In genomic region chr1:156259805-156260204, GRCh38 we compare ENCODE assay signal across 11 cellular contexts. TPM values are rescaled to one million over a fixed set of nuclear protein-coding genes. Genes with fewer than 3 reads are reported as not detected.
DNase-seq lines count a peak whose midpoint lies in the region; ATAC-seq and TF ChIP-seq lines count a peak whose summit lies in the region.
"Had no signal": no experiment of that assay in that cellular context is flagged by ENCODE, and none has a peak within 500 bp of the region (broad histone marks: within the 10 kb centered on the region; RNA-seq: fewer than 3 reads in every experiment).

No MANE protein-coding gene starts in this region.

- H3K27ac ChIP-seq in caudate nucleus (ENCODE audit: low read depth, low read length) (peak overlapping the region; percentile 78), aorta (ENCODE audit: low read depth in 1 of 2, low read length in 2 of 2) (no peak overlapping the region), PC-9 (no peak overlapping the region)

- CTCF ChIA-PET in PC-9 (lab: Charles Lee) = no interaction called here

- peak; percentile 78 for DNase-seq in BE2C
- DNase-seq in HT-29 (ENCODE audit: low spot score) = peak; percentile 22
- peak in 27 of 61 donors; percentile 12 to 63 (median 29) for DNase-seq in caudate nucleus (lab: John Stamatoyannopoulos, UW)
- peak; percentile 28 to 34 for DNase-seq in lung microvascular endothelial cell (ENCODE audit: low read depth in 2 of 2)
- no peak for DNase-seq in aorta
- no peak for DNase-seq in left ventricle myocardium superior
- no peak for DNase-seq in PC-9
- no peak for DNase-seq in NCI-H446 (lab: John Stamatoyannopoulos, UW)
- DNase-seq: activated CD4-positive, alpha-beta T cell treated with anti-CD3 and anti-CD28 coated beads, Interleukin-2, amount 50 U/mL, for 4 hours; NCI-H2107; T-helper 1 cell had no signal

- BruUV-seq in PC-9 (replicated peaks; lab: Mats Ljungman, UMichigan) = no TSS peak

- peaks cover 23% of the 10 kb centered on the region for H3K4me1 ChIP-seq in BE2C
- H3K4me1 ChIP-seq in aorta (ENCODE audit: control insufficient read depth in 1 of 2, insufficient read depth in 2 of 2, low read length in 2 of 2) = no peaks in the 10 kb centered on the region
- H3K4me1 ChIP-seq in PC-9 (replicated peaks; ENCODE audit: insufficient read depth) = no peaks in the 10 kb centered on the region

- intact Hi-C loops in aorta (cut with DNase I) = no loop called here
- intact Hi-C loops in left ventricle myocardium superior (cut with micrococcal nuclease) = no loop called here
- intact Hi-C loops in PC-9 (cut with micrococcal nuclease; ENCODE audit: unreplicated experiment) = no loop called here

- TF ChIP-seq CTCF in BE2C (IDR thresholded peaks at IDR 0.05; ENCODE audit: low read depth, low read length) = peak; percentile 71
- TF ChIP-seq CTCF in PC-9 (conservative IDR thresholded peaks at IDR 0.05) = no peak

- 76 to 81% methylated on average over 3 of the region's 3 CpGs for WGBS in aorta, 2 donors

- no peaks in the 10 kb centered on the region for H3K9me2 ChIP-seq in PC-9 (ENCODE audit: insufficient read depth)

- no peak overlapping the region for H2AFZ ChIP-seq in PC-9

- H3K27me3 ChIP-seq in BE2C = no peaks in the 10 kb centered on the region
- no peaks in the 10 kb centered on the region for H3K27me3 ChIP-seq in aorta (ENCODE audit: control insufficient read depth in 1 of 2, insufficient read depth in 2 of 2, low read length in 1 of 2)
- no peaks in the 10 kb centered on the region for H3K27me3 ChIP-seq in PC-9 (ENCODE audit: insufficient read depth, low read depth)

- peaks cover 9% of the 10 kb centered on the region; the same call in 1 of the 2 replicates for H4K20me1 ChIP-seq in PC-9 (ENCODE audit: insufficient read depth)

- POLR2A ChIA-PET in PC-9 (lab: Charles Lee; ENCODE audit: unreplicated experiment) = no interaction called here

- no peak for ATAC-seq in aorta (ENCODE audit: low FRiP score)
- no peak for ATAC-seq in left ventricle myocardium superior

- H3K79me2 ChIP-seq in PC-9 (ENCODE audit: low read depth) = no peaks in the 10 kb centered on the region

- peaks cover 87% of the 10 kb centered on the region for H3K36me3 ChIP-seq in BE2C
- peaks cover 11 to 27% of the 10 kb centered on the region in 2 donors for H3K36me3 ChIP-seq in aorta (ENCODE audit: control insufficient read depth in 1 of 2, insufficient read depth in 2 of 2, low read length in 1 of 2)
- peaks cover 20% of the 10 kb centered on the region for H3K36me3 ChIP-seq in PC-9 (ENCODE audit: low read depth)

- H3K9me3 ChIP-seq in BE2C (no peaks in the 10 kb centered on the region), aorta (ENCODE audit: control insufficient read depth, low read length) (no peaks in the 10 kb centered on the region), PC-9 (ENCODE audit: insufficient read depth, low read depth) (no peaks in the 10 kb centered on the region)

- H3K4me2 ChIP-seq in PC-9 = no peak overlapping the region

- H3F3A ChIP-seq in PC-9 (ENCODE audit: insufficient read depth, low read depth) = peaks cover 4% of the 10 kb centered on the region; the same call in 1 of the 2 replicates

- H3K4me3 ChIP-seq in BE2C (ENCODE audit: low read depth, low read length) (no peak overlapping the region), aorta (ENCODE audit: low read length in 2 of 2) (no peak overlapping the region), PC-9 (no peak overlapping the region)

RNA-seq across cellular contexts. Expression of gene PAQR6, which starts 11.9 kb away (rescaled TPM):
- polyA plus RNA-seq in BE2C (2012; ENCODE audit: insufficient read depth, insufficient read length, low read depth) = 22.3 TPM
- 6.5 and 7.0 TPM in 2 replicates for total RNA-seq in HT-29 (2014; rRNA removed; shearing (Covaris generic))
- 0.22 and 0.60 TPM in 2 replicates for total RNA-seq in lung microvascular endothelial cell
- total RNA-seq in aorta = 1 to 10 TPM in 1 of 2 donors, under 1 TPM in 1; 0.81 to 2.8 TPM
- polyA plus RNA-seq in aorta = 1 to 10 TPM in 1 of 2 donors, not detected in 1; 2.3 TPM
- total RNA-seq in left ventricle myocardium superior = 0.32 TPM
- 12.3 and 14.1 TPM in 2 replicates for total RNA-seq in PC-9 (2021)

RNA-seq across cellular contexts. Expression of gene BGLAP, which starts 17.8 kb away (rescaled TPM):
- polyA plus RNA-seq in BE2C (2012; ENCODE audit: insufficient read depth, insufficient read length, low read depth) = 4.1 TPM
- total RNA-seq in HT-29 (2014; rRNA removed; shearing (Covaris generic)) = 0.23 and 0.34 TPM in 2 replicates
- total RNA-seq in lung microvascular endothelial cell (under 0.01 and 0.20 TPM in 2 replicates), aorta (1 to 10 TPM in 1 of 2 donors, not detected in 1; 2.9 TPM), left ventricle myocardium superior (1.1 TPM), PC-9 (2021) (2.0 and 2.6 TPM in 2 replicates)
- 1 to 10 TPM in 1 of 2 donors, not detected in 1; 1.9 TPM for polyA plus RNA-seq in aorta

RNA-seq across cellular contexts. Expression of gene SMG5, which starts 22.8 kb away (rescaled TPM):
- 197 TPM for polyA plus RNA-seq in BE2C (2012; ENCODE audit: insufficient read depth, insufficient read length, low read depth)
- total RNA-seq in HT-29 (2014; rRNA removed; shearing (Covaris generic)) = 135 and 146 TPM in 2 replicates
- total RNA-seq in lung microvascular endothelial cell (29.9 and 53.2 TPM in 2 replicates), aorta (10 to 100 TPM; 47.2 to 58.6 TPM), left ventricle myocardium superior (84.5 TPM), PC-9 (2021) (63.3 and 66.2 TPM in 2 replicates)
- polyA plus RNA-seq in aorta = 10 to 100 TPM; 21.9 to 34.7 TPM

RNA-seq across cellular contexts. Expression of gene TMEM79, which starts 24.3 kb away (rescaled TPM):
- polyA plus RNA-seq in BE2C (2012; ENCODE audit: insufficient read depth, insufficient read length, low read depth) = 15.7 TPM
- total RNA-seq in HT-29 (2014; rRNA removed; shearing (Covaris generic)) = 4.4 and 5.6 TPM in 2 replicates
- 0.44 and 0.79 TPM in 2 replicates for total RNA-seq in lung microvascular endothelial cell
- total RNA-seq in aorta = 1 to 10 TPM; 1.2 to 2.6 TPM
- polyA plus RNA-seq in aorta = 1 to 10 TPM; 1.4 to 2.1 TPM
- total RNA-seq in left ventricle myocardium superior = 1.5 TPM
- total RNA-seq in PC-9 (2021) = 10.4 and 12.8 TPM in 2 replicates

RNA-seq across cellular contexts. Expression of gene GLMP, which starts 35.7 kb away (rescaled TPM):
- polyA plus RNA-seq in BE2C (2012; ENCODE audit: insufficient read depth, insufficient read length, low read depth) = 21.6 TPM
- total RNA-seq in HT-29 (2014; rRNA removed; shearing (Covaris generic)) = 75.3 and 78.6 TPM in 2 replicates
- total RNA-seq in lung microvascular endothelial cell (38.3 and 56.4 TPM in 2 replicates), aorta (10 to 100 TPM; 36.4 to 50.8 TPM), left ventricle myocardium superior (16.0 TPM), PC-9 (2021) (27.8 and 29.2 TPM in 2 replicates)
- 10 to 100 TPM; 42.2 to 57.1 TPM for polyA plus RNA-seq in aorta

Comparison
In these comparisons a context has a peak if more than half of its experiments do, and no peak if none do; other contexts are left out.
1. DNase-seq: peak in BE2C (single experiment), HT-29 (single experiment) and lung microvascular endothelial cell (2 of 2); none in aorta (0 of 2), left ventricle myocardium superior (single experiment), PC-9 (0 of 2) and NCI-H446 (0 of 2).